Comparison of ENCODE assay signal across 1 cellular context in the genomic region with DNA sequence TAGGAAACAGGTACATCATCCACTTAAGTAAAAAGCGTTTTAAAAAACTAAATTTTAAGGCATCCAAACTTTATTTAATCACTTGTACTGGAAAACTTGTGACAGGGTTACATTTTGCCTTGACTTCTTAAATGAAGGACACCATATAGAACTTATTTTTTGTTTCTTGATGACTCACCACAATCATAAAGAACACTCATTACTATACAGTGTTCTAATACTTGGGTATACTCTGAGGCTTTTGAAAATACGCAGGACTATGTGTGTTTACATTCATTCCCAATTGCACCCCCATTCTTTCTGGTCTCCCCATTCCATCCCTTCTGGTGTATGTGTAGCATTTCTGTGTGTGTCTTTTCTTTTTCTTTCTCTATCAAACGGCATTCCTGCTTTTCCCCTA.
TF ChIP-seq lines count a peak whose summit lies in the region.

No MANE protein-coding gene starts in this region.

TF ChIP-seq in IMR-90, 13 proteins besides CTCF, POLR2A, EP300 and RAD21:
- no peak for TF ChIP-seq RCOR1 (IDR thresholded peaks at IDR 0.05; ENCODE audit: insufficient replicate concordance, low read length)
- peak; percentile 16; the same call in 1 of the 2 replicates for TF ChIP-seq FOS (IDR thresholded peaks at IDR 0.05; ENCODE audit: low read depth, low read length)
TF ChIP-seq in IMR-90: peak in this region for 1.
